In genomic region chr3:15327941-15328340, GRCh38 we compare ENCODE assay signal across 8 cellular contexts. TPM values are rescaled to one million over a fixed set of nuclear protein-coding genes. Genes with fewer than 3 reads are reported as not detected.
DNase-seq lines count a peak whose midpoint lies in the region; ATAC-seq and TF ChIP-seq lines count a peak whose summit lies in the region.

No MANE protein-coding gene starts in this region.

- H3K36me3 Mint-ChIP-seq in endothelial cell (ENCODE audit: low read depth, unreplicated experiment) = peaks cover 19% of the 10 kb centered on the region
- peaks cover 13 to 20% of the 10 kb centered on the region in 2 donors for H3K36me3 Mint-ChIP-seq in stimulated activated naive B cell treated with anti-CD40 and anti-IgM and Interleukin-4, amounts not matched to agents 10 μg/mL and 1 μg/mL and 100 μg/mL, for 72 hours
- peaks cover 2% of the 10 kb centered on the region for H3K36me3 Mint-ChIP-seq in osteocyte (ENCODE audit: unreplicated experiment)

- H3K4me1 Mint-ChIP-seq in endothelial cell (ENCODE audit: unreplicated experiment) = peaks cover 82% of the 10 kb centered on the region
- H3K4me1 Mint-ChIP-seq in stimulated activated naive B cell treated with anti-CD40 and anti-IgM and Interleukin-4, amounts not matched to agents 10 μg/mL and 1 μg/mL and 100 μg/mL, for 72 hours = peaks cover 56 to 86% of the 10 kb centered on the region in 2 donors
- peaks cover 37% of the 10 kb centered on the region for H3K4me1 Mint-ChIP-seq in osteocyte (ENCODE audit: unreplicated experiment)

- H3K27ac Mint-ChIP-seq in endothelial cell (ENCODE audit: unreplicated experiment) = peak overlapping the region; percentile 59
- H3K27ac Mint-ChIP-seq in stimulated activated naive B cell treated with anti-CD40 and anti-IgM and Interleukin-4, amounts not matched to agents 10 μg/mL and 1 μg/mL and 100 μg/mL, for 72 hours = no peak overlapping the region
- H3K27ac Mint-ChIP-seq in osteocyte (ENCODE audit: unreplicated experiment) = no peak overlapping the region

- intact Hi-C loops in cardiac septum (cut with DNase I) (no loop called here), Right ventricle myocardium inferior (cut with DNase I) (no loop called here), head of caudate nucleus (cut with DNase I) (no loop called here)

- peaks cover 7% of the 10 kb centered on the region for H3K27me3 Mint-ChIP-seq in endothelial cell (ENCODE audit: unreplicated experiment)
- H3K27me3 Mint-ChIP-seq in stimulated activated naive B cell treated with anti-CD40 and anti-IgM and Interleukin-4, amounts not matched to agents 10 μg/mL and 1 μg/mL and 100 μg/mL, for 72 hours = no peaks in the 10 kb centered on the region
- H3K27me3 Mint-ChIP-seq in osteocyte (ENCODE audit: unreplicated experiment) = no peaks in the 10 kb centered on the region

- no peak for ATAC-seq in Right ventricle myocardium inferior
- ATAC-seq in stimulated activated naive B cell treated with anti-CD40 and anti-IgM and Interleukin-4, amounts not matched to agents 10 μg/mL and 1 μg/mL and 100 μg/mL, for 72 hours (replicated peaks) = peak; percentile 66 to 71

- TF ChIP-seq CTCF in endothelial cell (IDR thresholded peaks at IDR 0.05; ENCODE audit: unreplicated experiment) = no peak
- TF ChIP-seq CTCF in osteocyte (IDR thresholded peaks at IDR 0.05) = no peak

- H3K9me3 Mint-ChIP-seq in endothelial cell (ENCODE audit: unreplicated experiment) = no peaks in the 10 kb centered on the region
- H3K9me3 Mint-ChIP-seq in stimulated activated naive B cell treated with anti-CD40 and anti-IgM and Interleukin-4, amounts not matched to agents 10 μg/mL and 1 μg/mL and 100 μg/mL, for 72 hours = no peaks in the 10 kb centered on the region
- no peaks in the 10 kb centered on the region for H3K9me3 Mint-ChIP-seq in osteocyte (ENCODE audit: unreplicated experiment)

- no peak overlapping the region for H3K4me3 Mint-ChIP-seq in endothelial cell (ENCODE audit: unreplicated experiment)
- peak overlapping the region in 1 of 2 donors; percentile 42 for H3K4me3 Mint-ChIP-seq in stimulated activated naive B cell treated with anti-CD40 and anti-IgM and Interleukin-4, amounts not matched to agents 10 μg/mL and 1 μg/mL and 100 μg/mL, for 72 hours
- H3K4me3 Mint-ChIP-seq in osteocyte (ENCODE audit: unreplicated experiment) = no peak overlapping the region

- DNase-seq in cardiac septum (ENCODE audit: low spot score) = peak; percentile 77
- DNase-seq in Right ventricle myocardium inferior (ENCODE audit: missing footprints) = no peak
- peak; percentile 72 for DNase-seq in NCI-H2196 (lab: John Stamatoyannopoulos, UW; ENCODE audit: unreplicated experiment)
- DNase-seq in endothelial cell (ENCODE audit: low spot score) = peak; percentile 60
- DNase-seq in stimulated activated naive B cell treated with anti-CD40 and anti-IgM and Interleukin-4, amounts not matched to agents 10 μg/mL and 1 μg/mL and 100 μg/mL, for 72 hours = peak; percentile 47
- no peak for DNase-seq in NOMO-1 treated with dmso at 0.1 percent for 144 hours (lab: John Stamatoyannopoulos, UW; ENCODE audit: unreplicated experiment)
- no peak for DNase-seq in osteocyte (ENCODE audit: extremely low spot score, unreplicated experiment)
- DNase-seq in head of caudate nucleus = no peak

RNA-seq across cellular contexts. Expression of gene SH3BP5, which starts 4.4 kb away (rescaled TPM):
- total RNA-seq in cardiac septum (11.4 TPM), Right ventricle myocardium inferior (11.7 TPM), endothelial cell (ENCODE audit: unreplicated experiment) (41.1 TPM), osteocyte (4.5 and 5.9 TPM in 2 replicates)

Comparison
In these comparisons a context has a peak if more than half of its experiments do, and no peak if none do; other contexts are left out.
1. DNase-seq: peak in cardiac septum (single experiment), NCI-H2196 (single experiment), endothelial cell (single experiment) and stimulated activated naive B cell treated with anti-CD40 and anti-IgM and Interleukin-4, amounts not matched to agents 10 μg/mL and 1 μg/mL and 100 μg/mL, for 72 hours (single experiment); none in Right ventricle myocardium inferior (single experiment), NOMO-1 treated with dmso at 0.1 percent for 144 hours (single experiment), osteocyte (single experiment) and head of caudate nucleus (0 of 42).